17 cellular contexts compared by ENCODE assay signal in genomic region chr1:8321612-8322011, GRCh38. TPM values are rescaled to one million over a fixed set of nuclear protein-coding genes. Genes with fewer than 3 reads are reported as not detected.
DNase-seq lines count a peak whose midpoint lies in the region; ATAC-seq and TF ChIP-seq lines count a peak whose summit lies in the region.
"Had no signal": no experiment of that assay in that cellular context is flagged by ENCODE, and none has a peak within 500 bp of the region (broad histone marks: within the 10 kb centered on the region; RNA-seq: fewer than 3 reads in every experiment).

No MANE protein-coding gene starts in this region.

- H3K4me3 ChIP-seq in heart left ventricle, result no peak overlapping the region
- H3K4me3 ChIP-seq: GM23338 had no signal

- H3K27me3 Mint-ChIP-seq in activated CD4-positive, alpha-beta memory T cell treated with anti-CD3 and anti-CD28 coated beads for 36 hours, result peaks cover 6% of the 10 kb centered on the region
- peaks cover 19% of the 10 kb centered on the region for H3K27me3 Mint-ChIP-seq in activated CD4-positive, alpha-beta memory T cell treated with anti-CD3 and anti-CD28 coated beads, Interleukin-2, amount 10 ng/mL, durations not matched to agents 7 days and 5 days
- peaks cover 9% of the 10 kb centered on the region for H3K27me3 Mint-ChIP-seq in stimulated activated naive CD8-positive, alpha-beta T cell treated with anti-CD3 and anti-CD28 coated beads, Interleukin-15, Interleukin-2, amounts not matched to agents 100 ng/mL and 50 ng/mL, for 24 hours
- peaks cover 17% of the 10 kb centered on the region for H3K27me3 Mint-ChIP-seq in stimulated activated naive CD8-positive, alpha-beta T cell treated with anti-CD3 and anti-CD28 coated beads, Interleukin-15, amount 100 ng/mL, for 72 hours
- peaks cover 37% of the 10 kb centered on the region for H3K27me3 Mint-ChIP-seq in activated T-helper 1 cell treated with anti-CD3 and anti-CD28 coated beads, Interleukin-12 subunit alpha, Interleukin-12 subunit beta, Interleukin-2, Interleukin-4 antibody, amounts not matched to agents 30 ng/mL and 10 ng/mL and 1 ng/mL, durations not matched to agents 14 hours and 24 hours and 36 hours (ENCODE audit: insufficient read depth)

- no peak for ATAC-seq in stimulated activated naive CD8-positive, alpha-beta T cell treated with anti-CD3 and anti-CD28 coated beads, Interleukin-15, amount 100 ng/mL, for 72 hours
- no peak for ATAC-seq in heart left ventricle
- ATAC-seq: GM23338, HCT116 had no signal

- no peaks in the 10 kb centered on the region for H3K36me3 Mint-ChIP-seq in activated CD4-positive, alpha-beta memory T cell treated with anti-CD3 and anti-CD28 coated beads for 36 hours
- no peaks in the 10 kb centered on the region for H3K36me3 Mint-ChIP-seq in activated CD4-positive, alpha-beta memory T cell treated with anti-CD3 and anti-CD28 coated beads, Interleukin-2, amount 10 ng/mL, durations not matched to agents 7 days and 5 days (ENCODE audit: low read depth)
- H3K36me3 Mint-ChIP-seq in stimulated activated naive CD8-positive, alpha-beta T cell treated with anti-CD3 and anti-CD28 coated beads, Interleukin-15, Interleukin-2, amounts not matched to agents 100 ng/mL and 50 ng/mL, for 24 hours (ENCODE audit: low read depth), result no peaks in the 10 kb centered on the region
- H3K36me3 Mint-ChIP-seq in activated T-helper 1 cell treated with anti-CD3 and anti-CD28 coated beads, Interleukin-12 subunit alpha, Interleukin-12 subunit beta, Interleukin-2, Interleukin-4 antibody, amounts not matched to agents 30 ng/mL and 10 ng/mL and 1 ng/mL, durations not matched to agents 14 hours and 24 hours and 36 hours (ENCODE audit: low read depth), result no peaks in the 10 kb centered on the region
- H3K36me3 Mint-ChIP-seq: CD4-positive, alpha-beta memory T cell had no signal

- H3K4me1 ChIP-seq in heart left ventricle, result peaks cover 4 to 35% (median 18%) of the 10 kb centered on the region in 12 donors

- peaks cover 0 to 9% (median 0%) of the 10 kb centered on the region in 9 donors for H3K36me3 ChIP-seq in heart left ventricle

- H3K4me3 Mint-ChIP-seq in activated CD4-positive, alpha-beta memory T cell treated with anti-CD3 and anti-CD28 coated beads for 36 hours, result no peak overlapping the region
- no peak overlapping the region for H3K4me3 Mint-ChIP-seq in activated CD4-positive, alpha-beta memory T cell treated with anti-CD3 and anti-CD28 coated beads, Interleukin-2, amount 10 ng/mL, durations not matched to agents 7 days and 5 days
- H3K4me3 Mint-ChIP-seq in stimulated activated naive CD8-positive, alpha-beta T cell treated with anti-CD3 and anti-CD28 coated beads, Interleukin-15, Interleukin-2, amounts not matched to agents 100 ng/mL and 50 ng/mL, for 24 hours, result no peak overlapping the region
- no peak overlapping the region for H3K4me3 Mint-ChIP-seq in stimulated activated naive CD8-positive, alpha-beta T cell treated with anti-CD3 and anti-CD28 coated beads, Interleukin-15, amount 100 ng/mL, for 72 hours
- H3K4me3 Mint-ChIP-seq in activated T-helper 1 cell treated with anti-CD3 and anti-CD28 coated beads, Interleukin-12 subunit alpha, Interleukin-12 subunit beta, Interleukin-2, Interleukin-4 antibody, amounts not matched to agents 30 ng/mL and 10 ng/mL and 1 ng/mL, durations not matched to agents 14 hours and 24 hours and 36 hours, result no peak overlapping the region
- H3K4me3 Mint-ChIP-seq: CD4-positive, alpha-beta memory T cell; GM23338; H9 had no signal

- CTCF ChIA-PET in activated CD4-positive, alpha-beta memory T cell treated with anti-CD3 and anti-CD28 coated beads for 36 hours (lab: Charles Lee), result no interaction called here
- CTCF ChIA-PET in activated CD4-positive, alpha-beta memory T cell treated with anti-CD3 and anti-CD28 coated beads, Interleukin-2, amount 10 ng/mL, durations not matched to agents 7 days and 5 days (lab: Charles Lee), result no interaction called here

- TF ChIP-seq POLR2A in heart left ventricle (IDR thresholded peaks at IDR 0.05), result no peak

- POLR2A ChIA-PET in activated CD4-positive, alpha-beta memory T cell treated with anti-CD3 and anti-CD28 coated beads for 36 hours (lab: Charles Lee), result no interaction called here
- POLR2A ChIA-PET in activated CD4-positive, alpha-beta memory T cell treated with anti-CD3 and anti-CD28 coated beads, Interleukin-2, amount 10 ng/mL, durations not matched to agents 7 days and 5 days (lab: Charles Lee), result no interaction called here

- H3K9me3 Mint-ChIP-seq in activated CD4-positive, alpha-beta memory T cell treated with anti-CD3 and anti-CD28 coated beads for 36 hours, result no peaks in the 10 kb centered on the region
- no peaks in the 10 kb centered on the region for H3K9me3 Mint-ChIP-seq in activated CD4-positive, alpha-beta memory T cell treated with anti-CD3 and anti-CD28 coated beads, Interleukin-2, amount 10 ng/mL, durations not matched to agents 7 days and 5 days
- peaks cover 4% of the 10 kb centered on the region for H3K9me3 Mint-ChIP-seq in stimulated activated naive CD8-positive, alpha-beta T cell treated with anti-CD3 and anti-CD28 coated beads, Interleukin-15, Interleukin-2, amounts not matched to agents 100 ng/mL and 50 ng/mL, for 24 hours
- H3K9me3 Mint-ChIP-seq in stimulated activated naive CD8-positive, alpha-beta T cell treated with anti-CD3 and anti-CD28 coated beads, Interleukin-15, amount 100 ng/mL, for 72 hours, result peaks cover 5 to 8% of the 10 kb centered on the region in 2 donors
- peaks cover 4% of the 10 kb centered on the region for H3K9me3 Mint-ChIP-seq in activated T-helper 1 cell treated with anti-CD3 and anti-CD28 coated beads, Interleukin-12 subunit alpha, Interleukin-12 subunit beta, Interleukin-2, Interleukin-4 antibody, amounts not matched to agents 30 ng/mL and 10 ng/mL and 1 ng/mL, durations not matched to agents 14 hours and 24 hours and 36 hours

- no peaks in the 10 kb centered on the region for H3K9me3 ChIP-seq in heart left ventricle

- DNase-seq in activated CD4-positive, alpha-beta memory T cell treated with anti-CD3 and anti-CD28 coated beads for 36 hours, result peak; percentile 19
- DNase-seq in activated CD4-positive, alpha-beta memory T cell treated with anti-CD3 and anti-CD28 coated beads, Interleukin-2, amount 10 ng/mL, durations not matched to agents 7 days and 5 days, result no peak
- no peak for DNase-seq in stimulated activated naive CD8-positive, alpha-beta T cell treated with anti-CD3 and anti-CD28 coated beads, Interleukin-15, amount 100 ng/mL, for 72 hours
- DNase-seq in activated T-helper 1 cell treated with anti-CD3 and anti-CD28 coated beads, Interleukin-12 subunit alpha, Interleukin-12 subunit beta, Interleukin-2, Interleukin-4 antibody, amounts not matched to agents 30 ng/mL and 10 ng/mL and 1 ng/mL, durations not matched to agents 14 hours and 24 hours and 36 hours (ENCODE audit: low spot score), result no peak
- DNase-seq in heart left ventricle, result no peak
- no peak for DNase-seq in NCI-H1105 (lab: John Stamatoyannopoulos, UW)
- DNase-seq: C1 segment of cervical spinal cord; Calu3; CD4-positive, alpha-beta memory T cell; COR-L47; DMS53; DMS79 treated with DMSO at 0.1 percent for 48 hours; GF-D8; H9 had no signal

- 86 to 95% (median 92%) methylated on average over 3 of the region's 3 CpGs for WGBS in heart left ventricle, 4 donors

- H3K4me1 Mint-ChIP-seq in activated CD4-positive, alpha-beta memory T cell treated with anti-CD3 and anti-CD28 coated beads for 36 hours (ENCODE audit: low read depth), result peaks cover 8% of the 10 kb centered on the region
- peaks cover 7% of the 10 kb centered on the region for H3K4me1 Mint-ChIP-seq in activated CD4-positive, alpha-beta memory T cell treated with anti-CD3 and anti-CD28 coated beads, Interleukin-2, amount 10 ng/mL, durations not matched to agents 7 days and 5 days
- peaks cover 8% of the 10 kb centered on the region for H3K4me1 Mint-ChIP-seq in stimulated activated naive CD8-positive, alpha-beta T cell treated with anti-CD3 and anti-CD28 coated beads, Interleukin-15, Interleukin-2, amounts not matched to agents 100 ng/mL and 50 ng/mL, for 24 hours (ENCODE audit: low read depth)
- H3K4me1 Mint-ChIP-seq in stimulated activated naive CD8-positive, alpha-beta T cell treated with anti-CD3 and anti-CD28 coated beads, Interleukin-15, amount 100 ng/mL, for 72 hours, result peaks cover 12% of the 10 kb centered on the region
- H3K4me1 Mint-ChIP-seq in activated T-helper 1 cell treated with anti-CD3 and anti-CD28 coated beads, Interleukin-12 subunit alpha, Interleukin-12 subunit beta, Interleukin-2, Interleukin-4 antibody, amounts not matched to agents 30 ng/mL and 10 ng/mL and 1 ng/mL, durations not matched to agents 14 hours and 24 hours and 36 hours (ENCODE audit: low read depth), result peaks cover 10% of the 10 kb centered on the region

- H3K27me3 ChIP-seq in heart left ventricle, result peaks cover 0 to 6% (median 0%) of the 10 kb centered on the region in 9 donors

- no peak overlapping the region for H3K27ac Mint-ChIP-seq in activated CD4-positive, alpha-beta memory T cell treated with anti-CD3 and anti-CD28 coated beads for 36 hours
- H3K27ac Mint-ChIP-seq in activated CD4-positive, alpha-beta memory T cell treated with anti-CD3 and anti-CD28 coated beads, Interleukin-2, amount 10 ng/mL, durations not matched to agents 7 days and 5 days, result no peak overlapping the region
- H3K27ac Mint-ChIP-seq in stimulated activated naive CD8-positive, alpha-beta T cell treated with anti-CD3 and anti-CD28 coated beads, Interleukin-15, Interleukin-2, amounts not matched to agents 100 ng/mL and 50 ng/mL, for 24 hours, result peak overlapping the region; percentile 81
- no peak overlapping the region for H3K27ac Mint-ChIP-seq in stimulated activated naive CD8-positive, alpha-beta T cell treated with anti-CD3 and anti-CD28 coated beads, Interleukin-15, amount 100 ng/mL, for 72 hours
- H3K27ac Mint-ChIP-seq in activated T-helper 1 cell treated with anti-CD3 and anti-CD28 coated beads, Interleukin-12 subunit alpha, Interleukin-12 subunit beta, Interleukin-2, Interleukin-4 antibody, amounts not matched to agents 30 ng/mL and 10 ng/mL and 1 ng/mL, durations not matched to agents 14 hours and 24 hours and 36 hours, result peak overlapping the region; percentile 35
- H3K27ac Mint-ChIP-seq: CD4-positive, alpha-beta memory T cell; GM23338; H9 had no signal

- intact Hi-C loops in activated CD4-positive, alpha-beta memory T cell treated with anti-CD3 and anti-CD28 coated beads for 36 hours (cut with micrococcal nuclease), result no loop called here
- intact Hi-C loops in activated T-helper 1 cell treated with anti-CD3 and anti-CD28 coated beads, Interleukin-12 subunit alpha, Interleukin-12 subunit beta, Interleukin-2, Interleukin-4 antibody, amounts not matched to agents 30 ng/mL and 10 ng/mL and 1 ng/mL, durations not matched to agents 14 hours and 24 hours and 36 hours (cut with micrococcal nuclease), result no loop called here
- intact Hi-C loops in heart left ventricle (cut with DNase I), result no loop called here

- H3K27ac ChIP-seq in heart left ventricle, result no peak overlapping the region

- no peak for TF ChIP-seq CTCF in heart left ventricle (IDR thresholded peaks at IDR 0.05)

RNA-seq across cellular contexts. Expression of gene SLC45A1, which starts 3.7 kb away (rescaled TPM):
- under 1 TPM; 0.77 to 0.95 TPM for total RNA-seq in activated CD4-positive, alpha-beta memory T cell treated with anti-CD3 and anti-CD28 coated beads for 36 hours
- under 1 TPM; 0.25 to 0.30 TPM for total RNA-seq in activated CD4-positive, alpha-beta memory T cell treated with anti-CD3 and anti-CD28 coated beads, Interleukin-2, amount 10 ng/mL, durations not matched to agents 7 days and 5 days
- 0.39 and 0.57 TPM in 2 replicates for total RNA-seq in activated T-helper 1 cell treated with anti-CD3 and anti-CD28 coated beads, Interleukin-12 subunit alpha, Interleukin-12 subunit beta, Interleukin-2, Interleukin-4 antibody, amounts not matched to agents 30 ng/mL and 10 ng/mL and 1 ng/mL, durations not matched to agents 14 hours and 24 hours and 36 hours
- 1 to 10 TPM in 7 of 9 donors, under 1 TPM in 2; 0.61 to 6.2 (median 1.6) TPM for total RNA-seq in heart left ventricle
- 1 to 10 TPM; 1.3 to 2.9 TPM for polyA plus RNA-seq in heart left ventricle

Comparison
In these comparisons a context has a peak if more than half of its experiments do, and no peak if none do; other contexts are left out.
1. H3K27ac Mint-ChIP-seq: peak in stimulated activated naive CD8-positive, alpha-beta T cell treated with anti-CD3 and anti-CD28 coated beads, Interleukin-15, Interleukin-2, amounts not matched to agents 100 ng/mL and 50 ng/mL, for 24 hours (single experiment) and activated T-helper 1 cell treated with anti-CD3 and anti-CD28 coated beads, Interleukin-12 subunit alpha, Interleukin-12 subunit beta, Interleukin-2, Interleukin-4 antibody, amounts not matched to agents 30 ng/mL and 10 ng/mL and 1 ng/mL, durations not matched to agents 14 hours and 24 hours and 36 hours (single experiment); none in activated CD4-positive, alpha-beta memory T cell treated with anti-CD3 and anti-CD28 coated beads for 36 hours (single experiment), activated CD4-positive, alpha-beta memory T cell treated with anti-CD3 and anti-CD28 coated beads, Interleukin-2, amount 10 ng/mL, durations not matched to agents 7 days and 5 days (single experiment) and stimulated activated naive CD8-positive, alpha-beta T cell treated with anti-CD3 and anti-CD28 coated beads, Interleukin-15, amount 100 ng/mL, for 72 hours (0 of 2).